In the genomic region with DNA sequence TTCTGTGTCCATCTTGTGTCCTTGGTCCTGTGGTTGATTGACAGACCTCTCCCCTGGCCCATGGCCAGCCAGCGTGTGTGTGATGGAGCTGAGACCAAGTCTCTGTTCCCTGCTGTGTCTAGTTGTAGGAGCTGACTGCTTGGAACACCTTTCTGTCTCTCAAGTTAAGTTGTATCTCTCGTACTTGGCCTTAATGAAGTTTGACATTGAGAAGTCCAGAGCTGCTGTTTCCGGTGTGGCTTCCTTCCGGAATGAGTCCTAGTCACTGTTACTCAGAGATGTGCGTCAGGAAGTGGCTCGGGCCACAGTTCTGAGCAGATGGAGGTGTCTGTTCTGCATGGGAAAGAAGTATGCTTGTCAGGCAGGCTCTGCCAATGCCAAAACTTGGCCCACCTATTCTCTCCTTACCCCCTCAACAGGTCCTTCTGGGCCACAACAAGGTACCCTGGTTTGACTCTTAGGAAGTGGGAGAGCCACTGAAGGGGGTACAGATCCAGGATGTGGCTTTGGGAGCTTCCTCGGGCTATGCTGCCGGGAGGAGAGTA, we compare ENCODE assay signal across 8 cellular contexts. TPM values are rescaled to one million over a fixed set of nuclear protein-coding genes. Genes with fewer than 3 reads are reported as not detected.
A peak's percentile ranks its signal among the peaks of the same experiment; 100 is the strongest.
DNase-seq lines count a peak whose midpoint lies in the region; ATAC-seq lines count a peak whose summit lies in the region.

No MANE protein-coding gene starts in this region.

- H3K4me3 ChIP-seq in H7 (ENCODE audit: insufficient read depth, low read depth, low read length) = no peak overlapping the region

- DNase-seq in NOMO-1 (lab: John Stamatoyannopoulos, UW; ENCODE audit: unreplicated experiment in 2 of 2) (peak; percentile 65 to 67), activated T-cell treated with anti-CD3 and anti-CD28 coated beads for 4 hours (peak; percentile 44), foreskin melanocyte (peak; percentile 53), H7 (no peak), NCI-H146 (lab: John Stamatoyannopoulos, UW) (no peak)
- peak; percentile 40 to 65 for DNase-seq in stimulated activated CD4-positive, alpha-beta T cell treated with anti-CD3 and anti-CD28 coated beads, Interleukin-12 subunit alpha, Interleukin-12 subunit beta, amount 100 ng/mL, for 24 hours (ENCODE audit: low read depth in 2 of 2)

- no peaks in the 10 kb centered on the region for H3K27me3 ChIP-seq in H7 (ENCODE audit: control insufficient read depth, insufficient read depth, low read length)

- H3K36me3 ChIP-seq in H7 (replicated peaks; ENCODE audit: control insufficient read depth, insufficient read depth, low read length) = peaks cover 2% of the 10 kb centered on the region

- ATAC-seq in GM18909 (IDR thresholded peaks at IDR 0.05; ENCODE audit: poor library complexity, unreplicated experiment) (peak; percentile 58), HG03571 (IDR thresholded peaks at IDR 0.05; ENCODE audit: unreplicated experiment) (no peak)

RNA-seq across cellular contexts. Expression of a gene that starts 54.3 kb away (rescaled TPM):
- 104 and 130 TPM in 2 replicates for total RNA-seq in H7 (2014; rRNA removed; shearing (Covaris generic))

RNA-seq across cellular contexts. Expression of a gene that starts 55.6 kb away (rescaled TPM):
- 4.7 and 9.8 TPM in 2 replicates for total RNA-seq in H7 (2014; rRNA removed; shearing (Covaris generic))

RNA-seq across cellular contexts. Expression of a gene that starts 56.2 kb away (rescaled TPM):
- total RNA-seq in H7 (2014; rRNA removed; shearing (Covaris generic)) = 249 and 291 TPM in 2 replicates

Comparison
In these comparisons a context has a peak if more than half of its experiments do, and no peak if none do; other contexts are left out.
1. DNase-seq: peak in NOMO-1 (2 of 2), activated T-cell treated with anti-CD3 and anti-CD28 coated beads for 4 hours (single experiment), foreskin melanocyte (single experiment) and stimulated activated CD4-positive, alpha-beta T cell treated with anti-CD3 and anti-CD28 coated beads, Interleukin-12 subunit alpha, Interleukin-12 subunit beta, amount 100 ng/mL, for 24 hours (2 of 2); none in H7 (single experiment) and NCI-H146 (single experiment).